In genomic region chr1:180280617-180281016, GRCh38 we compare ENCODE assay signal across 28 cellular contexts. TPM values are rescaled to one million over a fixed set of nuclear protein-coding genes. Genes with fewer than 3 reads are reported as not detected.
DNase-seq lines count a peak whose midpoint lies in the region; ATAC-seq, FAIRE-seq and TF ChIP-seq lines count a peak whose summit lies in the region.
"Had no signal": no experiment of that assay in that cellular context is flagged by ENCODE, and none has a peak within 500 bp of the region (broad histone marks: within the 10 kb centered on the region; RNA-seq: fewer than 3 reads in every experiment).

No MANE protein-coding gene starts in this region.

- ATAC-seq in GM18511 (IDR thresholded peaks at IDR 0.05; ENCODE audit: unreplicated experiment) = peak; percentile 49
- ATAC-seq in GM19468 (IDR thresholded peaks at IDR 0.05; ENCODE audit: extremely low read depth, unreplicated experiment) = peak; percentile 24
- ATAC-seq in HG02678 (IDR thresholded peaks at IDR 0.05; ENCODE audit: unreplicated experiment) = peak; percentile 63
- ATAC-seq in GM12878 = peak; percentile 79
- no peak for ATAC-seq in HG02973 (IDR thresholded peaks at IDR 0.05; ENCODE audit: unreplicated experiment)
- ATAC-seq in gastrocnemius medialis = no peak

- no peak for TF ChIP-seq POLR2A in GM12878 (IDR thresholded peaks at IDR 0.05; ENCODE audit: low read depth, low read length)
- TF ChIP-seq POLR2A in gastrocnemius medialis (IDR thresholded peaks at IDR 0.05) = no peak

- TF ChIP-seq CTCF in GM12878 (IDR thresholded peaks at IDR 0.05 in 2 of 3, conservative IDR thresholded peaks at IDR 0.05 in 1 of 3; ENCODE audit: control insufficient read depth in 2 of 3, extremely low read depth in 1 of 3, insufficient read depth in 1 of 3, low read depth in 3 of 3, low read length in 3 of 3) (no peak), nephron progenitor cell (IDR thresholded peaks at IDR 0.05) (no peak), gastrocnemius medialis (IDR thresholded peaks at IDR 0.05 in 4 of 5, conservative IDR thresholded peaks at IDR 0.05 in 1 of 5) (no peak)

- H3K9me3 ChIP-seq in GM12878 (replicated peaks; ENCODE audit: control insufficient read depth, insufficient read depth, low read length) (no peaks in the 10 kb centered on the region), gastrocnemius medialis (no peaks in the 10 kb centered on the region)
- H3K9me3 ChIP-seq: BE2C had no signal

- H3K36me3 ChIP-seq in GM12878 (ENCODE audit: control insufficient read depth in 2 of 2, insufficient read depth in 2 of 2, low read length in 1 of 2) = peaks cover 0 to 2% of the 10 kb centered on the region in 2 experiments; a peak in 2 of 4 replicates
- H3K36me3 ChIP-seq in gastrocnemius medialis = no peaks in the 10 kb centered on the region
- H3K36me3 ChIP-seq: BE2C had no signal

- H3K9ac ChIP-seq in GM12878 (ENCODE audit: control insufficient read depth, insufficient read depth, low read length) = no peak overlapping the region

- TF ChIP-seq EP300 in GM12878 (IDR thresholded peaks at IDR 0.05; ENCODE audit: borderline replicate concordance in 1 of 2, control insufficient read depth in 1 of 2, low read depth in 2 of 2, low read length in 2 of 2) = no peak

- in situ Hi-C loops in GM12878 (cut with MboI) = no loop called here
- in situ Hi-C loops in gastrocnemius medialis (cut with MboI; ENCODE audit: low sequenced_read_pairs in 4 of 4) = no loop called here

- H3K27me3 Mint-ChIP-seq in nephron progenitor cell (ENCODE audit: low read depth, poor library complexity) = peaks cover 3% of the 10 kb centered on the region
- H3K27me3 Mint-ChIP-seq: CD8-positive, alpha-beta memory T cell had no signal

- CTCF ChIA-PET in GM12878 (lab: Yijun Ruan, JAX) = interaction anchor here (1.9 kb wide), 1 partner anchor 9 kb away, joined by 4 read pairs; no protein-coding TSS in a partner anchor

- RAD21 ChIA-PET in GM12878 (lab: Charles Lee; ENCODE audit: unreplicated experiment) = no interaction called here

- no peaks in the 10 kb centered on the region for H3K27me3 ChIP-seq in GM12878 (replicated peaks in 1 of 2; ENCODE audit: control insufficient read depth in 2 of 2, insufficient read depth in 2 of 2, low read length in 1 of 2)
- H3K27me3 ChIP-seq in gastrocnemius medialis = no peaks in the 10 kb centered on the region
- H3K27me3 ChIP-seq: BE2C had no signal

- 89% methylated on average over 2 of the region's 2 CpGs for WGBS in GM12878 (ENCODE audit: insufficient coverage, insufficient replicate concordance, low lambda C conversion rate, missing lambda C conversion rate)

- H3K27ac ChIP-seq in GM12878 (ENCODE audit: control insufficient read depth, insufficient read depth) (no peak overlapping the region), gastrocnemius medialis (no peak overlapping the region)
- H3K27ac ChIP-seq: SK-N-MC had no signal

- no peak overlapping the region for H3K4me2 ChIP-seq in GM12878 (ENCODE audit: control insufficient read depth, insufficient read depth)

- BruUV-seq in GM12878 (replicated peaks; lab: Mats Ljungman, UMichigan) = no TSS peak

- H3K4me3 ChIP-seq in GM12878 = no peak overlapping the region
- H3K4me3 ChIP-seq in gastrocnemius medialis = no peak overlapping the region
- H3K4me3 ChIP-seq: SK-N-MC had no signal

- no peaks in the 10 kb centered on the region for H3K79me2 ChIP-seq in GM12878 (ENCODE audit: control insufficient read depth, insufficient read depth, low read length)

- peaks cover 7% of the 10 kb centered on the region for H3K4me1 Mint-ChIP-seq in nephron progenitor cell
- H3K4me1 Mint-ChIP-seq: CD8-positive, alpha-beta memory T cell had no signal

- TF ChIP-seq RAD21 in GM12878 (IDR thresholded peaks at IDR 0.05; ENCODE audit: insufficient read depth, low read depth, low read length) = no peak

- H3K36me3 Mint-ChIP-seq in nephron progenitor cell (ENCODE audit: low read depth) = peaks cover 58% of the 10 kb centered on the region

- no peak overlapping the region for H3K4me3 Mint-ChIP-seq in nephron progenitor cell
- H3K4me3 Mint-ChIP-seq: CD14-positive monocyte; CD8-positive, alpha-beta memory T cell had no signal

- no peak overlapping the region for H2AFZ ChIP-seq in GM12878 (ENCODE audit: control insufficient read depth, low read depth, low read length)

- H4K20me1 ChIP-seq in GM12878 (ENCODE audit: control insufficient read depth, insufficient read depth) = no peaks in the 10 kb centered on the region

- H3K4me1 ChIP-seq in GM12878 (ENCODE audit: control insufficient read depth, insufficient read depth, low read length) (no peaks in the 10 kb centered on the region; the same call in 1 of the 2 replicates), gastrocnemius medialis (peaks cover 14 to 17% of the 10 kb centered on the region in 2 donors)

- POLR2A ChIA-PET in GM12878 (lab: Charles Lee) = interaction anchor here (0.6 kb wide), 1 partner anchor 190 kb away, joined by 4 read pairs; no protein-coding TSS in a partner anchor

- H3K27ac Mint-ChIP-seq in nephron progenitor cell = no peak overlapping the region
- H3K27ac Mint-ChIP-seq: CD8-positive, alpha-beta memory T cell had no signal

- SMC1A ChIA-PET in GM12878 (lab: Charles Lee; ENCODE audit: uncharacterized antibody, unreplicated experiment) = interaction anchor here (1.2 to 1.8 kb wide), 2 partner anchors 10 kb away, joined by 3 to 6 read pairs; no protein-coding TSS in a partner anchor

- intact Hi-C loops in GM12878 (cut with micrococcal nuclease; ENCODE audit: unreplicated experiment) (no loop called here), gastrocnemius medialis (cut with DNase I; ENCODE audit: low total_unique reads) (no loop called here)

- no peaks in the 10 kb centered on the region for H3K9me3 Mint-ChIP-seq in nephron progenitor cell
- H3K9me3 Mint-ChIP-seq: CD14-positive monocyte; CD8-positive, alpha-beta memory T cell had no signal

- no peak for FAIRE-seq in GM12878 (lab: Jason Lieb, UNC)
- FAIRE-seq: GM12892, RCC 7860 had no signal

- peak; percentile 28 for DNase-seq in GM12878 (ENCODE audit: low read depth, low spot score)
- DNase-seq in NCI-H187 (lab: John Stamatoyannopoulos, UW) = no peak
- no peak for DNase-seq in nephron progenitor cell
- no peak for DNase-seq in gastrocnemius medialis
- DNase-seq: 8988T; ACHN; BE2C; Calu3; CD8-positive, alpha-beta memory T cell; DMS79 treated with DMSO at 0.1 percent for 48 hours; GF-D8; H7; NCI-H1092 treated with DMSO at 0.1 percent for 48 hours; NCI-H1436; NCI-H187 treated with DMSO at 0.1 percent for 48 hours; NCI-H2171 treated with DMSO at 0.1 percent for 48 hours; NCI-H524; NCI-H748 treated with DMSO at 0.1 percent for 48 hours; SIG-M5 had no signal

TF ChIP-seq in GM12878, 131 proteins besides CTCF, POLR2A, EP300 and RAD21:
- no peak for TF ChIP-seq STAT3 (IDR thresholded peaks at IDR 0.05; ENCODE audit: low read depth, low read length)
- TF ChIP-seq IKZF2 (IDR thresholded peaks at IDR 0.05) = 0 out of 4 replicates have a peak, but pooled peaks of 1 of the 2 experiments have one; percentile 17

RNA-seq across cellular contexts. Expression of gene LHX4, which starts 50.6 kb away (rescaled TPM):
- total RNA-seq in GM12878 (2013; cell fraction: nucleolus; rRNA removed) = not detected in 2 replicates
- total RNA-seq in GM12878 (2014; rRNA removed) (not detected in 2 replicates), GM12878 (2014; rRNA removed; fragmentation: Illumina TruSeq; extraction: Trizol) (not detected in 2 replicates), GM12878 (2021) (not detected in 2 replicates), gastrocnemius medialis (not detected)
- 0.56 TPM for polyA plus RNA-seq in GM12878 (2011; ENCODE audit: low read depth)
- polyA plus RNA-seq in GM12878 (2011; rRNA removed) (0.04 TPM in 1 of 2 replicates, not detected in the other), GM12878 (2014; fragmentation: Illumina TruSeq; extraction: Trizol) (not detected in 2 replicates), GM12878 (2014; fragmentation: Nextera tagmentation; extraction: Ambion mirVana) (under 1 TPM; 0.05 TPM), GM12878 (2014; rRNA removed) (not detected in 2 replicates), GM12878 (2016; fragmentation: Nextera tagmentation; extraction: Ambion mirVana) (under 1 TPM; 0.59 to 0.80 TPM)
- polyA plus RNA-seq in GM12878 (2011; cell fraction: cytosol; rRNA removed) = 0.02 TPM in 1 of 2 replicates, not detected in the other
- polyA plus RNA-seq in GM12878 (2011; cell fraction: nucleus; rRNA removed) = 0.03 TPM in 2 replicates
- polyA plus RNA-seq in GM12878 (2012) = 0.53 and 0.95 TPM in 2 replicates
- not detected in 2 replicates for polyA minus RNA-seq in GM12878 (2011; rRNA and poly(A)+ RNA removed)
- polyA minus RNA-seq in GM12878 (2011; cell fraction: cytosol; rRNA and poly(A)+ RNA removed) = not detected in 2 replicates
- polyA minus RNA-seq in GM12878 (2011; cell fraction: nucleus; rRNA and poly(A)+ RNA removed) = not detected in 2 replicates
- total RNA-seq: CD8-positive, alpha-beta memory T cell; T-helper 1 cell treated with Interleukin-12 subunit alpha and Interleukin-12 subunit beta and Interleukin-4 antibody, amounts not matched to agents 30 ng/mL and 1 ng/mL, for 36 hours had no signal
- polyA plus RNA-seq: CD14-positive monocyte had no signal

Comparison
In these comparisons a context has a peak if more than half of its experiments do, and no peak if none do; other contexts are left out.
1. ATAC-seq: peak in GM18511 (single experiment), GM19468 (single experiment), HG02678 (single experiment) and GM12878 (single experiment); none in HG02973 (single experiment) and gastrocnemius medialis (0 of 2).